ENCODE assay signal across 1 cellular context in the genomic region with DNA sequence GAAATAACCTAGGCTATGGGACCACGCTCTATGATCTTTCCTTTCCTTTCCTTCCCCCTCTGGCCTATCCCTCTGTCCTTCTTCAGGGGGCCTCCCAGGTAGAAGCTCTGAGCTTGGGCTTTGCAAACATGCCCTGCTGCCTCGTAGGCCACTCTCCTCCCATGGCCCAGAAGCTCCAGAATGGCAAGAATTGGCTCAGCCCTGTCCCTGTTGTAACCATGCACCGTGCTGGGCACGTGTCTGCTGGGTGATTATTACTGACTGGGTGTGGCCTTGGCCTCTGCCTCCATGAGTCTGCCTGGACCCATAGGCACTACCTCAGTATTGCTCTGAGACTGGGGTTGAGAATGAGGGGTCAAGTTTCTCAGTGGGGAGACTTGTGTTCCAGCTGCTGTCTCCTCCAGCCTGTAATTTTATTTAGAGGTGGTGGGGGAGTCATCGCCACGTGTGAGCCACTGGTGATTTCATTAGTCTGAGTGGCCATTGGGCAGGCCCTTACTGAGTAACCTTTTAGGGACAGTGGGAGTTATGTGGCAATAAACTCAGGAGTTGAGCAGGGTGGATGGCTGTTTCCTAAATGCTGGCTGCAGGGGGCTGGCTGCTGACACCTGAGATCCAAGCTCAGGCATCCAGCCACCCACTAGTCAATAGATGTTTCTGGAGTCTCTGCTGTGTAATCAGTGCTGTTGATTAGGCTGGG.
TF ChIP-seq lines count a peak whose summit lies in the region.

No MANE protein-coding gene starts in this region.

TF ChIP-seq in SK-N-SH, 30 proteins besides CTCF, POLR2A, EP300 and RAD21 (continued from another document):
- no peak for TF ChIP-seq REST (IDR thresholded peaks at IDR 0.05; ENCODE audit: low read depth, low read length)
- no peak for TF ChIP-seq USF2 (IDR thresholded peaks at IDR 0.05; ENCODE audit: borderline replicate concordance, low read depth, low read length)
- TF ChIP-seq, protein P1, sequence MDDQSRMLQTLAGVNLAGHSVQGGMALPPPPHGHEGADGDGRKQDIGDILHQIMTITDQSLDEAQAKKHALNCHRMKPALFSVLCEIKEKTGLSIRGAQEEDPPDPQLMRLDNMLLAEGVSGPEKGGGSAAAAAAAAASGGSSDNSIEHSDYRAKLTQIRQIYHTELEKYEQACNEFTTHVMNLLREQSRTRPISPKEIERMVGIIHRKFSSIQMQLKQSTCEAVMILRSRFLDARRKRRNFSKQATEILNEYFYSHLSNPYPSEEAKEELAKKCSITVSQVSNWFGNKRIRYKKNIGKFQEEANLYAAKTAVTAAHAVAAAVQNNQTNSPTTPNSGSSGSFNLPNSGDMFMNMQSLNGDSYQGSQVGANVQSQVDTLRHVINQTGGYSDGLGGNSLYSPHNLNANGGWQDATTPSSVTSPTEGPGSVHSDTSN (IDR thresholded peaks at IDR 0.05) = no peak
- no peak for TF ChIP-seq RXRA (IDR thresholded peaks at IDR 0.05; ENCODE audit: borderline replicate concordance, low read depth)
- no peak for TF ChIP-seq ELF1 (IDR thresholded peaks at IDR 0.05)
- no peak for TF ChIP-seq RFX5 (IDR thresholded peaks at IDR 0.05; ENCODE audit: low read length)
- TF ChIP-seq, protein P2, sequence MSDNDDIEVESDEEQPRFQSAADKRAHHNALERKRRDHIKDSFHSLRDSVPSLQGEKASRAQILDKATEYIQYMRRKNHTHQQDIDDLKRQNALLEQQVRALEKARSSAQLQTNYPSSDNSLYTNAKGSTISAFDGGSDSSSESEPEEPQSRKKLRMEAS (IDR thresholded peaks at IDR 0.05; ENCODE audit: low read depth) = no peak
- no peak for TF ChIP-seq GABPA (IDR thresholded peaks at IDR 0.05; ENCODE audit: low read depth)
- TF ChIP-seq POLR2AphosphoS5 (IDR thresholded peaks at IDR 0.05; ENCODE audit: low read depth, low read length) = no peak
- no peak for TF ChIP-seq NRF1 (IDR thresholded peaks at IDR 0.05; ENCODE audit: low read depth, low read length)
- TF ChIP-seq NFIC (IDR thresholded peaks at IDR 0.05; ENCODE audit: borderline replicate concordance) = no peak
- TF ChIP-seq SIN3A (IDR thresholded peaks at IDR 0.05; ENCODE audit: borderline replicate concordance, low read depth, low read length) = no peak
- TF ChIP-seq RCOR1 (IDR thresholded peaks at IDR 0.05; ENCODE audit: low read length) = no peak
- TF ChIP-seq GATA2 (CRISPR knock-in tag; IDR thresholded peaks at IDR 0.05) = no peak
- no peak for TF ChIP-seq FOSL2 (IDR thresholded peaks at IDR 0.05; ENCODE audit: borderline replicate concordance, low read depth)
- TF ChIP-seq TCF12 (IDR thresholded peaks at IDR 0.05) = no peak
